Comparison of ENCODE assay signal across 15 cellular contexts in the genomic region with DNA sequence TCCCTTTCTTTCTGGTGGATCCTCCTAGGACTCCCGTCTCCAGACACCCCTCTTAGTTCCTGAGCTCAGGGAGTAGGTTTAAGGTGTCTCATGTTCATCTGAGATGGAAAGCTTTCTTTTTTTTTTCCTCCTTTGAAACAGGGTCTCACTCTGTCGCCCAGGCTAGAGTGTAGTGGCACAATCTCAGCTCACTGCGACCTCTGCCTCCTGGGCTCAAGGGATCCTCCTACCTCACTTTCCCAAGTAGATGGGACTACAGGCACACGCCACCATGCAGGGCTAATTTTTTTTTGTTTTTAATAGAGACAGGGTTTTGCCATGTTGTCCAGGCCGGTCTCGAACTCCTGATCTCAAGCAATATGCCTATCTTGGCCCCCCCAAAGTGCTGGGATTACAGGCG. TPM values are rescaled to one million over a fixed set of nuclear protein-coding genes. Genes with fewer than 3 reads are reported as not detected.
DNase-seq lines count a peak whose midpoint lies in the region; ATAC-seq and TF ChIP-seq lines count a peak whose summit lies in the region.
"Had no signal": no experiment of that assay in that cellular context is flagged by ENCODE, and none has a peak within 500 bp of the region (broad histone marks: within the 10 kb centered on the region; RNA-seq: fewer than 3 reads in every experiment).

No MANE protein-coding gene starts in this region.

- no peak for TF ChIP-seq CTCF in natural killer cell (IDR thresholded peaks at IDR 0.05)
- no peak for TF ChIP-seq CTCF in mucosa of descending colon (IDR thresholded peaks at IDR 0.05)

- peaks cover 46 to 72% (median 61%) of the 10 kb centered on the region in 11 experiments for H4K20me1 ChIP-seq in BLaER1 treated with 17β-estradiol and CSF1 and Interleukin-3, amounts not matched to agents 10 nM and 100 nM
- H4K20me1 ChIP-seq in GM23248 (ENCODE audit: insufficient read depth), result no peaks in the 10 kb centered on the region; the same call in 1 of the 2 replicates

- peak overlapping the region in 2 of 11 experiments; percentile 20 to 58; a peak in 1 of 22 replicates for H3K27ac ChIP-seq in BLaER1 treated with 17β-estradiol and CSF1 and Interleukin-3, amounts not matched to agents 10 nM and 100 nM
- H3K27ac ChIP-seq in GM23248, result peak overlapping the region; percentile 66; the same call in 1 of the 2 replicates
- H3K27ac ChIP-seq: neutrophil had no signal

- in situ Hi-C loops in GM23248 (cut with MboI), result no loop called here

- 91 to 94% methylated on average over 7 of the region's 7 CpGs for WGBS in GM23248 (ENCODE audit: low coverage in 1 of 2, low lambda C conversion rate in 2 of 2, missing lambda C conversion rate in 2 of 2), 2 experiments

- peaks cover 58% of the 10 kb centered on the region for H3K79me2 ChIP-seq in GM23248 (ENCODE audit: insufficient read depth)

- H3K9ac ChIP-seq in BLaER1 treated with 17β-estradiol and CSF1 and Interleukin-3, amounts not matched to agents 10 nM and 100 nM, result peak overlapping the region in 4 of 11 experiments; percentile 5 to 65 (median 10); a peak in 2 of 22 replicates
- H3K9ac ChIP-seq in GM23248, result peak overlapping the region; percentile 61

- no peaks in the 10 kb centered on the region for H3K4me1 Mint-ChIP-seq in activated T-helper 17 cell treated with anti-CD3 and anti-CD28 coated beads, Interleukin-2, amount 50 U/mL, for 72 hours
- peaks cover 31 to 66% of the 10 kb centered on the region in 2 donors for H3K4me1 Mint-ChIP-seq in natural killer cell

- no peaks in the 10 kb centered on the region for H3K36me3 ChIP-seq in BLaER1 treated with 17β-estradiol and CSF1 and Interleukin-3, amounts not matched to agents 10 nM and 100 nM
- H3K36me3 ChIP-seq in GM23248 (ENCODE audit: low read depth), result no peaks in the 10 kb centered on the region
- H3K36me3 ChIP-seq in mucosa of descending colon (ENCODE audit: low read depth), result no peaks in the 10 kb centered on the region
- H3K36me3 ChIP-seq: ascending aorta, lower lobe of right lung, neutrophil, upper lobe of left lung had no signal

- intact Hi-C loops in natural killer cell (cut with micrococcal nuclease) (no loop called here), mucosa of descending colon (cut with DNase I, micrococcal nuclease) (loop anchor here in 1 of 2 donors (5.0 kb wide), 2 partner anchors 42 to 187 kb away; no protein-coding TSS in a partner anchor)

- peaks cover 0 to 44% (median 0%) of the 10 kb centered on the region in 11 experiments; a peak in 6 of 22 replicates for H3K27me3 ChIP-seq in BLaER1 treated with 17β-estradiol and CSF1 and Interleukin-3, amounts not matched to agents 10 nM and 100 nM
- no peaks in the 10 kb centered on the region for H3K27me3 ChIP-seq in GM23248 (replicated peaks; ENCODE audit: insufficient read depth)
- H3K27me3 ChIP-seq: ascending aorta, upper lobe of left lung had no signal

- no peak overlapping the region for H3K4me3 ChIP-seq in BLaER1 treated with 17β-estradiol and CSF1 and Interleukin-3, amounts not matched to agents 10 nM and 100 nM
- H3K4me3 ChIP-seq in GM23248 (no peak overlapping the region), mucosa of descending colon (no peak overlapping the region)
- H3K4me3 ChIP-seq: ascending aorta had no signal

- H3F3A ChIP-seq in GM23248 (ENCODE audit: insufficient read depth), result no peaks in the 10 kb centered on the region; the same call in 1 of the 2 replicates

- ATAC-seq in activated T-helper 17 cell treated with anti-CD3 and anti-CD28 coated beads, Interleukin-2, amount 50 U/mL, for 72 hours (replicated peaks), result no peak
- ATAC-seq in natural killer cell (no peak), GM18502 (IDR thresholded peaks at IDR 0.05; ENCODE audit: poor library complexity, unreplicated experiment) (no peak), mucosa of descending colon (no peak)
- ATAC-seq: lower lobe of right lung had no signal

- no peaks in the 10 kb centered on the region for H3K36me3 Mint-ChIP-seq in activated T-helper 17 cell treated with anti-CD3 and anti-CD28 coated beads, Interleukin-2, amount 50 U/mL, for 72 hours (ENCODE audit: low read depth)
- H3K36me3 Mint-ChIP-seq in natural killer cell, result no peaks in the 10 kb centered on the region

- no peak overlapping the region for H2AFZ ChIP-seq in GM23248

- no peak for DNase-seq in GM23248
- no peak for DNase-seq in natural killer cell
- DNase-seq in 8988T, result no peak
- DNase-seq in mucosa of descending colon, result no peak
- DNase-seq: activated CD4-positive, alpha-beta T cell treated with anti-CD3 and anti-CD28 coated beads for 48 hours; activated naive CD4-positive, alpha-beta T cell; lower lobe of right lung; retina; stimulated activated naive CD4-positive, alpha-beta T cell; upper lobe of left lung had no signal

- no peaks in the 10 kb centered on the region for H3K27me3 Mint-ChIP-seq in activated T-helper 17 cell treated with anti-CD3 and anti-CD28 coated beads, Interleukin-2, amount 50 U/mL, for 72 hours
- H3K27me3 Mint-ChIP-seq in natural killer cell (ENCODE audit: low read depth in 2 of 2), result no peaks in the 10 kb centered on the region

- H3K9me3 ChIP-seq in BLaER1 treated with 17β-estradiol and CSF1 and Interleukin-3, amounts not matched to agents 10 nM and 100 nM (replicated peaks in 1 of 11), result no peaks in the 10 kb centered on the region
- H3K9me3 ChIP-seq in GM23248 (ENCODE audit: low read depth), result no peaks in the 10 kb centered on the region
- no peaks in the 10 kb centered on the region for H3K9me3 ChIP-seq in mucosa of descending colon
- H3K9me3 ChIP-seq: ascending aorta, lower lobe of right lung, neutrophil, upper lobe of left lung had no signal

- no peak overlapping the region for H3K27ac Mint-ChIP-seq in activated T-helper 17 cell treated with anti-CD3 and anti-CD28 coated beads, Interleukin-2, amount 50 U/mL, for 72 hours
- H3K27ac Mint-ChIP-seq in natural killer cell, result peak overlapping the region; percentile 69 to 75

- H3K9me3 Mint-ChIP-seq in activated T-helper 17 cell treated with anti-CD3 and anti-CD28 coated beads, Interleukin-2, amount 50 U/mL, for 72 hours, result no peaks in the 10 kb centered on the region
- H3K9me3 Mint-ChIP-seq in natural killer cell, result no peaks in the 10 kb centered on the region

- H3K4me1 ChIP-seq in BLaER1 treated with 17β-estradiol and CSF1 and Interleukin-3, amounts not matched to agents 10 nM and 100 nM, result peaks cover 37 to 83% (median 75%) of the 10 kb centered on the region in 10 experiments
- H3K4me1 ChIP-seq in GM23248 (ENCODE audit: insufficient read depth), result peaks cover 15% of the 10 kb centered on the region
- peaks cover 54% of the 10 kb centered on the region for H3K4me1 ChIP-seq in mucosa of descending colon (ENCODE audit: low read depth)

- H3K9me2 ChIP-seq in GM23248 (ENCODE audit: insufficient read depth), result no peaks in the 10 kb centered on the region

- peak overlapping the region in 10 of 11 experiments; percentile 93 to 99 (median 98); a peak in 20 of 22 replicates for H3K4me2 ChIP-seq in BLaER1 treated with 17β-estradiol and CSF1 and Interleukin-3, amounts not matched to agents 10 nM and 100 nM
- no peak overlapping the region for H3K4me2 ChIP-seq in GM23248 (ENCODE audit: unreplicated experiment)

- peak overlapping the region; percentile 69 for H3K4me3 Mint-ChIP-seq in activated T-helper 17 cell treated with anti-CD3 and anti-CD28 coated beads, Interleukin-2, amount 50 U/mL, for 72 hours
- peak overlapping the region; percentile 71 for H3K4me3 Mint-ChIP-seq in natural killer cell

RNA-seq across cellular contexts. Expression of gene GSE1, which starts 3.6 kb away (rescaled TPM):
- 35.1 and 46.3 TPM in 2 replicates for total RNA-seq in GM23248 (2014; rRNA removed; shearing (Covaris generic))
- 10.6 and 11.6 TPM in 2 replicates for polyA plus RNA-seq in GM23248 (2016; fragmentation: Nextera tagmentation; extraction: Ambion mirVana)
- 10 to 100 TPM; 12.1 to 17.4 TPM for total RNA-seq in activated T-helper 17 cell treated with anti-CD3 and anti-CD28 coated beads, Interleukin-2, amount 50 U/mL, for 72 hours
- 100 to 1,000 TPM; 232 to 277 (median 233) TPM for total RNA-seq in natural killer cell
- total RNA-seq in mucosa of descending colon, result 100 to 1,000 TPM; 107 to 122 (median 107) TPM
